ENCODE assay signal across 14 cellular contexts in the genomic region with DNA sequence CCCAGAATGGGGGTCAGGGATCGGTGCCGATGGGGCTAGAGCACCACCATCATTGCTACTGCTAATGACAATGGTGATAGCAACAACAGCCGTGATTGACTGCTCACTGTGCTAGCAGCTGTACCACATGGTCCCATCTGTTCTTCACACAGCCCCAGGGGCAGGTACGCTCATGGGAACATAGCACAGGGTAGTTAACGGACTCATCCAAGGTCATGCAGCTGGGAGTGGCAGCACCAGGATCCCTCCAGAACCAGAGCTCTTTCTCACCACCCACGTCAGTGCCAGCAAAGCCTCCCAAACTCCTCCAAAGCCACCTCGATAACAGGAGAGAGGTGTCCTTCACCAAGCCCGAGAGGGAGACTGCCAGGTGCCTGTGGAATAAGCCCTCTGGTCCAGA. TPM values are rescaled to one million over a fixed set of nuclear protein-coding genes. Genes with fewer than 3 reads are reported as not detected.
DNase-seq lines count a peak whose midpoint lies in the region; ATAC-seq and TF ChIP-seq lines count a peak whose summit lies in the region.
"Had no signal": no experiment of that assay in that cellular context is flagged by ENCODE, and none has a peak within 500 bp of the region (broad histone marks: within the 10 kb centered on the region; RNA-seq: fewer than 3 reads in every experiment).

No MANE protein-coding gene starts in this region.

- no peak for ATAC-seq in sciatic nerve

- no peak overlapping the region for H3K27ac ChIP-seq in WERI-Rb-1
- H3K27ac ChIP-seq: SJSA1 had no signal

- intact Hi-C loops in sciatic nerve (cut with DNase I), result no loop called here

- no peak overlapping the region for H3K4me3 ChIP-seq in WERI-Rb-1 (ENCODE audit: low read depth, low read length)
- H3K4me3 ChIP-seq: SJSA1 had no signal

- no peaks in the 10 kb centered on the region for H3K9me3 ChIP-seq in WERI-Rb-1 (ENCODE audit: severe bottlenecking)
- H3K9me3 ChIP-seq: SJSA1 had no signal

- DNase-seq in ELF-1 (ENCODE audit: low read depth, low spot score) (peak; percentile 34), NCI-H2171 (lab: John Stamatoyannopoulos, UW) (peak; percentile 68), WERI-Rb-1 (peak; percentile 57), sciatic nerve (ENCODE audit: low spot score) (peak; percentile 49), NCI-H1048 (lab: John Stamatoyannopoulos, UW) (no peak), SKM-1 (lab: John Stamatoyannopoulos, UW; ENCODE audit: unreplicated experiment) (no peak), islet precursor cell (no peak)
- DNase-seq: COR-L47, DMS53, HCEC 1CT, NCI-H1417 treated with DMSO at 0.1 percent for 48 hours, NCI-H2029 treated with DMSO at 0.1 percent for 48 hours, NCI-H526 had no signal

- H3K36me3 ChIP-seq in WERI-Rb-1, result no peaks in the 10 kb centered on the region
- H3K36me3 ChIP-seq: SJSA1 had no signal

- TF ChIP-seq CTCF in WERI-Rb-1 (IDR thresholded peaks at IDR 0.05; ENCODE audit: low read depth, low read length), result no peak

- H3K27me3 ChIP-seq in WERI-Rb-1 (ENCODE audit: insufficient read depth, low read depth, severe bottlenecking), result no peaks in the 10 kb centered on the region
- H3K27me3 ChIP-seq: SJSA1 had no signal

RNA-seq across cellular contexts. Expression of a gene that starts 11.2 kb away (rescaled TPM):
- 496 TPM for total RNA-seq in sciatic nerve

Comparison
In these comparisons a context has a peak if more than half of its experiments do, and no peak if none do; other contexts are left out.
1. DNase-seq: peak in ELF-1 (single experiment), NCI-H2171 (single experiment), WERI-Rb-1 (single experiment) and sciatic nerve (single experiment); none in NCI-H1048 (single experiment), SKM-1 (single experiment) and islet precursor cell (single experiment).